In genomic region chr17:47837401-47838039, GRCh38 we compare ENCODE assay signal across 1 cellular context.
TF ChIP-seq lines count a peak whose summit lies in the region.

No MANE protein-coding gene starts in this region.

TF ChIP-seq in HepG2, 621 proteins besides CTCF, POLR2A, EP300 and RAD21 (continued from another document):
- TF ChIP-seq, protein P1, sequence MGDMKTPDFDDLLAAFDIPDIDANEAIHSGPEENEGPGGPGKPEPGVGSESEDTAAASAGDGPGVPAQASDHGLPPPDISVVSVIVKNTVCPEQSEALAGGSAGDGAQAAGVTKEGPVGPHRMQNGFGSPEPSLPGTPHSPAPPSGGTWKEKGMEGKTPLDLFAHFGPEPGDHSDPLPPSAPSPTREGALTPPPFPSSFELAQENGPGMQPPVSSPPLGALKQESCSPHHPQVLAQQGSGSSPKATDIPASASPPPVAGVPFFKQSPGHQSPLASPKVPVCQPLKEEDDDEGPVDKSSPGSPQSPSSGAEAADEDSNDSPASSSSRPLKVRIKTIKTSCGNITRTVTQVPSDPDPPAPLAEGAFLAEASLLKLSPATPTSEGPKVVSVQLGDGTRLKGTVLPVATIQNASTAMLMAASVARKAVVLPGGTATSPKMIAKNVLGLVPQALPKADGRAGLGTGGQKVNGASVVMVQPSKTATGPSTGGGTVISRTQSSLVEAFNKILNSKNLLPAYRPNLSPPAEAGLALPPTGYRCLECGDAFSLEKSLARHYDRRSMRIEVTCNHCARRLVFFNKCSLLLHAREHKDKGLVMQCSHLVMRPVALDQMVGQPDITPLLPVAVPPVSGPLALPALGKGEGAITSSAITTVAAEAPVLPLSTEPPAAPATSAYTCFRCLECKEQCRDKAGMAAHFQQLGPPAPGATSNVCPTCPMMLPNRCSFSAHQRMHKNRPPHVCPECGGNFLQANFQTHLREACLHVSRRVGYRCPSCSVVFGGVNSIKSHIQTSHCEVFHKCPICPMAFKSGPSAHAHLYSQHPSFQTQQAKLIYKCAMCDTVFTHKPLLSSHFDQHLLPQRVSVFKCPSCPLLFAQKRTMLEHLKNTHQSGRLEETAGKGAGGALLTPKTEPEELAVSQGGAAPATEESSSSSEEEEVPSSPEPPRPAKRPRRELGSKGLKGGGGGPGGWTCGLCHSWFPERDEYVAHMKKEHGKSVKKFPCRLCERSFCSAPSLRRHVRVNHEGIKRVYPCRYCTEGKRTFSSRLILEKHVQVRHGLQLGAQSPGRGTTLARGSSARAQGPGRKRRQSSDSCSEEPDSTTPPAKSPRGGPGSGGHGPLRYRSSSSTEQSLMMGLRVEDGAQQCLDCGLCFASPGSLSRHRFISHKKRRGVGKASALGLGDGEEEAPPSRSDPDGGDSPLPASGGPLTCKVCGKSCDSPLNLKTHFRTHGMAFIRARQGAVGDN (CRISPR knock-in tag; IDR thresholded peaks at IDR 0.05), result peak; percentile 70
- no peak for TF ChIP-seq THAP9 (CRISPR knock-in tag; IDR thresholded peaks at IDR 0.05; ENCODE audit: borderline replicate concordance)
- TF ChIP-seq SOX6 (IDR thresholded peaks at IDR 0.05), result no peak
- TF ChIP-seq SOX6 (CRISPR knock-in tag; IDR thresholded peaks at IDR 0.05), result peak; percentile 37; the same call in 1 of the 2 replicates
- no peak for TF ChIP-seq FOXA1 (IDR thresholded peaks at IDR 0.05)
- peak; percentile 17; the same call in 1 of the 2 replicates for TF ChIP-seq FOXA1 (CRISPR knock-in tag; IDR thresholded peaks at IDR 0.05)
- no peak for TF ChIP-seq SP140L (CRISPR knock-in tag; IDR thresholded peaks at IDR 0.05; ENCODE audit: borderline replicate concordance)
- TF ChIP-seq KDM1A (CRISPR knock-in tag; IDR thresholded peaks at IDR 0.05), result no peak
- peak; percentile 63 for TF ChIP-seq HNF4A (CRISPR knock-in tag; IDR thresholded peaks at IDR 0.05)
- peak; percentile 44; the same call in 1 of the 2 replicates for TF ChIP-seq ZFY (CRISPR knock-in tag; IDR thresholded peaks at IDR 0.05)
- 0 out of 2 replicates have a peak, but pooled peaks have one; percentile 35 for TF ChIP-seq POLR2G (IDR thresholded peaks at IDR 0.05; ENCODE audit: low read depth, low read length)
- TF ChIP-seq HNF4G (IDR thresholded peaks at IDR 0.05; ENCODE audit: borderline replicate concordance, low read depth, low read length), result peak; percentile 59
- TF ChIP-seq HNF4G (CRISPR knock-in tag; IDR thresholded peaks at IDR 0.05; ENCODE audit: borderline replicate concordance, low read depth), result no peak
- 0 out of 2 replicates have a peak, but pooled peaks have one; percentile 16 for TF ChIP-seq SP4 (CRISPR knock-in tag; IDR thresholded peaks at IDR 0.05)
- TF ChIP-seq SIN3B (IDR thresholded peaks at IDR 0.05; ENCODE audit: low read length), result no peak
- TF ChIP-seq ZFX (CRISPR knock-in tag; IDR thresholded peaks at IDR 0.05; ENCODE audit: low read depth), result peak; percentile 40; the same call in 1 of the 2 replicates
